ENCODE assay signal across 1 cellular context in genomic region chr11:108218455-108218854, GRCh38.
TF ChIP-seq lines count a peak whose summit lies in the region.

No MANE protein-coding gene starts in this region.

TF ChIP-seq in K562, 482 proteins besides CTCF, POLR2A, EP300 and RAD21 (continued from another document):
- TF ChIP-seq TAF1 (IDR thresholded peaks at IDR 0.05; ENCODE audit: control insufficient read depth, extremely low read depth, insufficient read depth, low read length, severe bottlenecking) (no peak), HNRNPL (IDR thresholded peaks at IDR 0.05; ENCODE audit: low read depth, low read length) (no peak), C11orf30 (IDR thresholded peaks at IDR 0.05; ENCODE audit: low read depth) (peak; percentile 80), PHB (CRISPR knock-in tag; IDR thresholded peaks at IDR 0.05) (no peak), VEZF1 (CRISPR knock-in tag; IDR thresholded peaks at IDR 0.05) (0 out of 2 replicates have a peak, but pooled peaks have one; percentile 15), ZNF764 (CRISPR knock-in tag; IDR thresholded peaks at IDR 0.05; ENCODE audit: low read depth) (no peak), ZNF507 (tag; conservative IDR thresholded peaks at IDR 0.05) (no peak), PCBP2 (IDR thresholded peaks at IDR 0.05; ENCODE audit: low read depth, low read length, poor library complexity, severe bottlenecking) (no peak), NONO (IDR thresholded peaks at IDR 0.05; ENCODE audit: low read depth in 2 of 2, low read length in 1 of 2) (no peak), ZNF197 (CRISPR knock-in tag; IDR thresholded peaks at IDR 0.05; ENCODE audit: low read depth) (no peak), ARID1B (IDR thresholded peaks at IDR 0.05) (0 out of 2 replicates have a peak, but pooled peaks have one; percentile 8), ZNF589 (CRISPR knock-in tag; IDR thresholded peaks at IDR 0.05; ENCODE audit: low read depth) (no peak), AFF4 (CRISPR knock-in tag; IDR thresholded peaks at IDR 0.05) (no peak)
